ENCODE assay signal across 8 cellular contexts in the genomic region with DNA sequence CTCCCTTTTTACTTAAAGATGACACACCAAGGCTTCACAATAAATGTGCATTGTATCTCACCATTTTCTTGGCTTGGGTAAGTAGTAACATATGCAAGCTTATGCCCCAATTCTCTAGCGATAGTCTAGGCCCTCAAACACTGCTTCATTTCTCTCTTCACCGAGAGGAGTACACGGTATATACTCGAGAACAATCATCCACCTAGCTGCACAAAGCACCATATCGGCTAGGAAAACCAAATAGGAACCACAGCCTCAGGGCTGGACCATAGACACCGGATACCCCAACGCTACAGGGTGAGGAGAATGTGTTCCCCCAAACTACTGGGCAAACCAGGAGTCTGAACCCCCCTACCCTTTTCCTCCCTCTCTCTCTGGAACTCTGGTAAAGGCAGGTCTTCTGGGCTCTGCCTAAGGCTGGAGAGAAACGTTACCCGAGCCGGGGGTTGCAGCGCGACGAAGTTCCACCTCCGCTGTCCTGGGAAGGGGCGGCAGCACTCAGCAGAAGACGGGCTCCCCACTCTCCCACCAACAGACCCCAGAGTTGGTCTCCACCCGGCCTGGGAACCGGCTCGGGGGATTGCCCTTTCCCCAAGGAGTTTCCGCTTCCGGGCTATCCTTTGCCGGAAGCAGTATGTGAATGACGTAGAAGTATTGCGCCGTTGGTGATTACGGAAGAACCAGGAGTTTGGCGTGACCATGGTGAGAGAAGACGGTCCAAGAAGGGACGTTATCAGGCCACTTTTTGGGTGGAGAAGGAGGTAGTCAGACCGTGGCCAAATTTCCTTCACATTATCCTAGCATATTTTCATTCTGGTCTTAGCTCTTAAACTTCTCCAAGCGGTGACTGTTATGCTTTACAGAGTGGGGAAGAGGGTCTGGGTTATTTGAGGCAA. TPM values are rescaled to one million over a fixed set of nuclear protein-coding genes. Genes with fewer than 3 reads are reported as not detected.
A peak's percentile ranks its signal among the peaks of the same experiment; 100 is the strongest.
DNase-seq lines count a peak whose midpoint lies in the region; ATAC-seq and TF ChIP-seq lines count a peak whose summit lies in the region.

AREL1 (minus strand) TSS at position 582 of the 896 bp plus-strand sequence. CDS start 27,465 bp downstream, outside the sequence.
FCF1 (plus strand) TSS at position 646 of the 896 bp plus-strand sequence; CDS start at position 700, 54 bp downstream.

- H4K20me1 ChIP-seq in DND-41 (ENCODE audit: insufficient read depth, low read length), result peaks cover 3% of the 10 kb centered on the region; the same call in 1 of the 2 replicates

- peaks cover 22% of the 10 kb centered on the region for H3K36me3 Mint-ChIP-seq in activated T-helper 1 cell treated with anti-CD3 and anti-CD28 coated beads, Interleukin-12 subunit alpha, Interleukin-12 subunit beta, Interleukin-2, Interleukin-4 antibody, amounts not matched to agents 30 ng/mL and 10 ng/mL and 1 ng/mL, durations not matched to agents 14 hours and 24 hours and 36 hours (ENCODE audit: low read depth)

- no peaks in the 10 kb centered on the region for H3K9me3 Mint-ChIP-seq in activated T-helper 1 cell treated with anti-CD3 and anti-CD28 coated beads, Interleukin-12 subunit alpha, Interleukin-12 subunit beta, Interleukin-2, Interleukin-4 antibody, amounts not matched to agents 30 ng/mL and 10 ng/mL and 1 ng/mL, durations not matched to agents 14 hours and 24 hours and 36 hours

- H3K27ac ChIP-seq in DND-41 (ENCODE audit: low read length), result peak within 1 kb of the TSS; percentile 66
- peak within 1 kb of the TSS; percentile 55 to 86 for H3K27ac ChIP-seq in thoracic aorta

- no peaks in the 10 kb centered on the region for H3K27me3 ChIP-seq in DND-41 (ENCODE audit: insufficient read depth, low read length, poor library complexity)
- H3K27me3 ChIP-seq in thoracic aorta (replicated peaks; ENCODE audit: insufficient read depth), result no peaks in the 10 kb centered on the region

- H3K79me2 ChIP-seq in DND-41 (ENCODE audit: insufficient read depth, low read length), result peaks cover 75% of the 10 kb centered on the region

- DNase-seq in DND-41 (peak; percentile 85), M059J (ENCODE audit: low read depth) (peak; percentile 90), foreskin melanocyte (peak; percentile 88), occipital lobe (lab: John Stamatoyannopoulos, UW) (no peak), thoracic aorta (ENCODE audit: low spot score) (peak; percentile 65), SHP77 treated with DMSO at 0.1 percent for 48 hours (lab: John Stamatoyannopoulos, UW) (no peak)
- DNase-seq in activated T-helper 1 cell treated with anti-CD3 and anti-CD28 coated beads, Interleukin-12 subunit alpha, Interleukin-12 subunit beta, Interleukin-2, Interleukin-4 antibody, amounts not matched to agents 30 ng/mL and 10 ng/mL and 1 ng/mL, durations not matched to agents 14 hours and 24 hours and 36 hours (ENCODE audit: low spot score), result peak; percentile 83

- H3K4me1 ChIP-seq in DND-41 (ENCODE audit: insufficient read depth, low read length) (peaks cover 38% of the 10 kb centered on the region), thoracic aorta (ENCODE audit: control insufficient read depth in 1 of 2, low read depth in 2 of 2) (peaks cover 18 to 34% of the 10 kb centered on the region in 2 donors)

- H3K4me1 Mint-ChIP-seq in activated T-helper 1 cell treated with anti-CD3 and anti-CD28 coated beads, Interleukin-12 subunit alpha, Interleukin-12 subunit beta, Interleukin-2, Interleukin-4 antibody, amounts not matched to agents 30 ng/mL and 10 ng/mL and 1 ng/mL, durations not matched to agents 14 hours and 24 hours and 36 hours (ENCODE audit: low read depth), result peaks cover 49% of the 10 kb centered on the region

- peak within 1 kb of the TSS; percentile 61 for H3K9ac ChIP-seq in DND-41 (ENCODE audit: low read depth, low read length)

- H3K9me3 ChIP-seq in DND-41 (ENCODE audit: insufficient read depth, low read length, severe bottlenecking), result no peaks in the 10 kb centered on the region
- no peaks in the 10 kb centered on the region for H3K9me3 ChIP-seq in thoracic aorta

- no peak for TF ChIP-seq CTCF in DND-41 (IDR thresholded peaks at IDR 0.05; ENCODE audit: borderline replicate concordance, extremely low read depth, low read length, poor library complexity, severe bottlenecking)
- TF ChIP-seq CTCF in thoracic aorta (IDR thresholded peaks at IDR 0.05), result no peak

- peak within 1 kb of the TSS; percentile 87 for H2AFZ ChIP-seq in DND-41 (ENCODE audit: low read depth, low read length)

- H3K27ac Mint-ChIP-seq in activated T-helper 1 cell treated with anti-CD3 and anti-CD28 coated beads, Interleukin-12 subunit alpha, Interleukin-12 subunit beta, Interleukin-2, Interleukin-4 antibody, amounts not matched to agents 30 ng/mL and 10 ng/mL and 1 ng/mL, durations not matched to agents 14 hours and 24 hours and 36 hours, result peak within 1 kb of the TSS; percentile 95

- ATAC-seq in DND-41 (ENCODE audit: insufficient read depth, low read depth) (peak; percentile 97), GM21825 (IDR thresholded peaks at IDR 0.05; ENCODE audit: unreplicated experiment) (peak; percentile 94), thoracic aorta (ENCODE audit: insufficient number of reproducible peaks, low FRiP score, low read depth) (peak; percentile 98)

- H3K4me3 ChIP-seq in DND-41 (ENCODE audit: low read depth in 1 of 2, low read length in 2 of 2) (peak within 1 kb of the TSS; percentile 68 to 76), thoracic aorta (peak within 1 kb of the TSS; percentile 94)

- H3K27me3 Mint-ChIP-seq in activated T-helper 1 cell treated with anti-CD3 and anti-CD28 coated beads, Interleukin-12 subunit alpha, Interleukin-12 subunit beta, Interleukin-2, Interleukin-4 antibody, amounts not matched to agents 30 ng/mL and 10 ng/mL and 1 ng/mL, durations not matched to agents 14 hours and 24 hours and 36 hours (ENCODE audit: insufficient read depth), result no peaks in the 10 kb centered on the region

- H3K36me3 ChIP-seq in DND-41 (ENCODE audit: insufficient read depth, low read length) (peaks cover 27% of the 10 kb centered on the region), thoracic aorta (no peaks in the 10 kb centered on the region)

- H3K4me2 ChIP-seq in DND-41 (ENCODE audit: insufficient read depth, low read length), result peak within 1 kb of the TSS; percentile 92

- peak within 1 kb of the TSS; percentile 95 for H3K4me3 Mint-ChIP-seq in activated T-helper 1 cell treated with anti-CD3 and anti-CD28 coated beads, Interleukin-12 subunit alpha, Interleukin-12 subunit beta, Interleukin-2, Interleukin-4 antibody, amounts not matched to agents 30 ng/mL and 10 ng/mL and 1 ng/mL, durations not matched to agents 14 hours and 24 hours and 36 hours

- intact Hi-C loops in activated T-helper 1 cell treated with anti-CD3 and anti-CD28 coated beads, Interleukin-12 subunit alpha, Interleukin-12 subunit beta, Interleukin-2, Interleukin-4 antibody, amounts not matched to agents 30 ng/mL and 10 ng/mL and 1 ng/mL, durations not matched to agents 14 hours and 24 hours and 36 hours (cut with micrococcal nuclease), result loop anchor here (1.0 to 10.0 kb wide), 8 partner anchors 51 to 948 kb away; partner anchors contain the start of genes ACYP1, DLST, ERG28 and ISCA2

RNA-seq across cellular contexts. Expression of gene AREL1, which starts in this region (rescaled TPM):
- 20.3 and 25.8 TPM in 2 replicates for total RNA-seq in M059J (2014; rRNA removed; shearing (Covaris generic))
- 45.8 and 50.2 TPM in 2 replicates for total RNA-seq in activated T-helper 1 cell treated with anti-CD3 and anti-CD28 coated beads, Interleukin-12 subunit alpha, Interleukin-12 subunit beta, Interleukin-2, Interleukin-4 antibody, amounts not matched to agents 30 ng/mL and 10 ng/mL and 1 ng/mL, durations not matched to agents 14 hours and 24 hours and 36 hours
- 53.2 TPM for total RNA-seq in occipital lobe
- 10 to 100 TPM; 29.6 to 51.4 TPM for total RNA-seq in thoracic aorta

RNA-seq across cellular contexts. Expression of gene FCF1, which starts in this region (rescaled TPM):
- total RNA-seq in M059J (2014; rRNA removed; shearing (Covaris generic)), result 62.2 and 67.1 TPM in 2 replicates
- 64.5 and 68.2 TPM in 2 replicates for total RNA-seq in activated T-helper 1 cell treated with anti-CD3 and anti-CD28 coated beads, Interleukin-12 subunit alpha, Interleukin-12 subunit beta, Interleukin-2, Interleukin-4 antibody, amounts not matched to agents 30 ng/mL and 10 ng/mL and 1 ng/mL, durations not matched to agents 14 hours and 24 hours and 36 hours
- total RNA-seq in occipital lobe (15.6 TPM), thoracic aorta (10 to 100 TPM; 31.8 to 32.5 TPM)

Comparison
In these comparisons a context has a peak if more than half of its experiments do, and no peak if none do; other contexts are left out.
1. DNase-seq: peak in DND-41 (single experiment), M059J (single experiment), activated T-helper 1 cell treated with anti-CD3 and anti-CD28 coated beads, Interleukin-12 subunit alpha, Interleukin-12 subunit beta, Interleukin-2, Interleukin-4 antibody, amounts not matched to agents 30 ng/mL and 10 ng/mL and 1 ng/mL, durations not matched to agents 14 hours and 24 hours and 36 hours (single experiment), foreskin melanocyte (single experiment) and thoracic aorta (single experiment); none in occipital lobe (single experiment) and SHP77 treated with DMSO at 0.1 percent for 48 hours (single experiment).
2. Peak in every context shown above with its lines, with median percentiles within 50 percentile points of each other: ATAC-seq.